Comparison of ENCODE assay signal across 22 cellular contexts in the genomic region with DNA sequence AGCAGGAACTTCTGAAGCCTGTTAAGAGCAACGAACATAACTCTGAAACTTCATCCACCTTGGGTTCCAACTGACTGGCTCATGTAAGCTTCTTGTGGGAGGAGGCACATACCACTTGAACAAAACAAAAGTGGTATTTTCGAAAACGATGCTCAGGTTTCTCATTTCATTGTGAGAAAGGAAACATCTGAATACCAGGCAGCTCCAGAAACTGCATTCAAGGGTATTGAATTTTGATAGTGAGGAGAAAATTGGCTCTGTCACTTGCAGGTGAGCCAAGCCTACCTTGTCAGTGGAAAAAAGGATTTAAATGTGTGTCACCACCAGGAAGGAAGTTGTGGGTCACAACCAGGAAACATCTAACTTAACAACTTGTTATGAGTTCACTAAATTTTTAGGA.
A peak's percentile ranks its signal among the peaks of the same experiment; 100 is the strongest.
DNase-seq lines count a peak whose midpoint lies in the region; ATAC-seq, FAIRE-seq and TF ChIP-seq lines count a peak whose summit lies in the region.
"Had no signal": no experiment of that assay in that cellular context is flagged by ENCODE, and none has a peak within 500 bp of the region (broad histone marks: within the 10 kb centered on the region; RNA-seq: fewer than 3 reads in every experiment).

No MANE protein-coding gene starts in this region.

- peak overlapping the region; percentile 29 for H3K27ac Mint-ChIP-seq in T-helper 2 cell treated with Interferon-gamma antibody and Interleukin-4, amounts not matched to agents 5 μg/mL and 100 μg/mL, for 36 hours
- no peak overlapping the region for H3K27ac Mint-ChIP-seq in WTC11

- H3K4me1 Mint-ChIP-seq in T-helper 2 cell treated with Interferon-gamma antibody and Interleukin-4, amounts not matched to agents 5 μg/mL and 100 μg/mL, for 36 hours (ENCODE audit: low read depth): peaks cover 59% of the 10 kb centered on the region
- no peaks in the 10 kb centered on the region for H3K4me1 Mint-ChIP-seq in WTC11

- no peaks in the 10 kb centered on the region for H3K27me3 ChIP-seq in BLaER1 treated with 17β-estradiol and CSF1 and Interleukin-3, amounts not matched to agents 10 nM and 100 nM
- peaks cover 3% of the 10 kb centered on the region for H3K27me3 ChIP-seq in bronchial epithelial cell (ENCODE audit: control insufficient read depth, insufficient read depth, low read length)
- H3K27me3 ChIP-seq in adrenal gland: no peaks in the 10 kb centered on the region
- H3K27me3 ChIP-seq: Peyer's patch, SJSA1 had no signal

- CTCF ChIA-PET in WTC11 (lab: Charles Lee): no interaction called here
- CTCF ChIA-PET in GM10248 (lab: Yijun Ruan, JAX): no interaction called here

- H3K9ac ChIP-seq in BLaER1 treated with 17β-estradiol and CSF1 and Interleukin-3, amounts not matched to agents 10 nM and 100 nM: no peak overlapping the region

- peak overlapping the region; percentile 18 for H3K4me3 Mint-ChIP-seq in T-helper 2 cell treated with Interferon-gamma antibody and Interleukin-4, amounts not matched to agents 5 μg/mL and 100 μg/mL, for 36 hours
- H3K4me3 Mint-ChIP-seq in WTC11: no peak overlapping the region

- ATAC-seq in WTC11: no peak
- ATAC-seq: left cardiac atrium had no signal

- H3K4me1 ChIP-seq in BLaER1 treated with 17β-estradiol and CSF1 and Interleukin-3, amounts not matched to agents 10 nM and 100 nM: peaks cover 0 to 26% (median 9%) of the 10 kb centered on the region in 10 experiments; a peak in 13 of 20 replicates
- no peaks in the 10 kb centered on the region for H3K4me1 ChIP-seq in adrenal gland (replicated peaks in 1 of 2)
- H3K4me1 ChIP-seq: Caco-2, Peyer's patch, SJSA1 had no signal

- H3K4me3 ChIP-seq in BLaER1 treated with 17β-estradiol and CSF1 and Interleukin-3, amounts not matched to agents 10 nM and 100 nM: no peak overlapping the region
- no peak overlapping the region for H3K4me3 ChIP-seq in bronchial epithelial cell (ENCODE audit: low read depth, low read length)
- H3K4me3 ChIP-seq in adrenal gland: no peak overlapping the region
- H3K4me3 ChIP-seq: Peyer's patch, SJSA1 had no signal

- peaks cover 14% of the 10 kb centered on the region for H3K36me3 Mint-ChIP-seq in T-helper 2 cell treated with Interferon-gamma antibody and Interleukin-4, amounts not matched to agents 5 μg/mL and 100 μg/mL, for 36 hours (ENCODE audit: low read depth)
- no peaks in the 10 kb centered on the region for H3K36me3 Mint-ChIP-seq in WTC11

- DNase-seq in NCI-H2107 treated with DMSO at 0.1 percent for 48 hours (lab: John Stamatoyannopoulos, UW; ENCODE audit: unreplicated experiment) (peak; percentile 10), NCI-H2107 (lab: John Stamatoyannopoulos, UW) (no peak), bronchial epithelial cell (ENCODE audit: low read depth) (no peak), adrenal gland (no peak), WTC11 (ENCODE audit: low spot score) (no peak), GM10248 (ENCODE audit: extremely low spot score) (no peak)
- no peak for DNase-seq in T-helper 2 cell treated with Interferon-gamma antibody and Interleukin-4, amounts not matched to agents 5 μg/mL and 100 μg/mL, for 36 hours (ENCODE audit: low spot score)
- DNase-seq: anterior cingulate cortex, Caco-2, caudate nucleus, dermis blood vessel endothelial cell, head of caudate nucleus, left cardiac atrium, mesenchymal stem cell, MV-4-11, NCI-H187 treated with DMSO at 0.1 percent for 48 hours, NCI-H446 treated with DMSO at 0.1 percent for 48 hours, Peyer's patch, trophoblast cell had no signal

- no peaks in the 10 kb centered on the region for H3K27me3 Mint-ChIP-seq in T-helper 2 cell treated with Interferon-gamma antibody and Interleukin-4, amounts not matched to agents 5 μg/mL and 100 μg/mL, for 36 hours (ENCODE audit: low read depth)
- H3K27me3 Mint-ChIP-seq in WTC11 (ENCODE audit: low read depth): no peaks in the 10 kb centered on the region

- no peaks in the 10 kb centered on the region for H3K36me3 ChIP-seq in BLaER1 treated with 17β-estradiol and CSF1 and Interleukin-3, amounts not matched to agents 10 nM and 100 nM
- H3K36me3 ChIP-seq in bronchial epithelial cell (ENCODE audit: control insufficient read depth, insufficient read depth, low read length) (no peaks in the 10 kb centered on the region), adrenal gland (replicated peaks in 1 of 2) (no peaks in the 10 kb centered on the region)
- H3K36me3 ChIP-seq: Peyer's patch, SJSA1 had no signal

- peaks cover 17% of the 10 kb centered on the region for H3K9me3 Mint-ChIP-seq in T-helper 2 cell treated with Interferon-gamma antibody and Interleukin-4, amounts not matched to agents 5 μg/mL and 100 μg/mL, for 36 hours
- peaks cover 15% of the 10 kb centered on the region for H3K9me3 Mint-ChIP-seq in WTC11

- H3K27ac ChIP-seq in BLaER1 treated with 17β-estradiol and CSF1 and Interleukin-3, amounts not matched to agents 10 nM and 100 nM: no peak overlapping the region
- H3K27ac ChIP-seq in adrenal gland: no peak overlapping the region
- H3K27ac ChIP-seq: 22Rv1, Peyer's patch, SJSA1 had no signal

- no peak for TF ChIP-seq POLR2A in adrenal gland (IDR thresholded peaks at IDR 0.05)

- TF ChIP-seq CTCF in bronchial epithelial cell (IDR thresholded peaks at IDR 0.05; ENCODE audit: insufficient read depth, low read length, severe bottlenecking) (no peak), adrenal gland (IDR thresholded peaks at IDR 0.05) (no peak), WTC11 (IDR thresholded peaks at IDR 0.05) (no peak), GM10248 (IDR thresholded peaks at IDR 0.05; ENCODE audit: control extremely low read depth, extremely low read depth, low read depth, missing control alignments) (no peak)

- POLR2A ChIA-PET in WTC11 (lab: Charles Lee) (no interaction called here), GM10248 (lab: Yijun Ruan, JAX) (no interaction called here)

- H3K4me2 ChIP-seq in BLaER1 treated with 17β-estradiol and CSF1 and Interleukin-3, amounts not matched to agents 10 nM and 100 nM: peak overlapping the region in 7 of 11 experiments; percentile 1 to 32 (median 5); a peak in 3 of 22 replicates

- WGBS in adrenal gland, 4 donors: 50 to 78% (median 68%) methylated on average over 3 of the region's 3 CpGs

- intact Hi-C loops in adrenal gland (cut with DNase I): no loop called here

- peaks cover 0 to 14% (median 8%) of the 10 kb centered on the region in 11 experiments; a peak in 10 of 22 replicates for H3K9me3 ChIP-seq in BLaER1 treated with 17β-estradiol and CSF1 and Interleukin-3, amounts not matched to agents 10 nM and 100 nM (replicated peaks in 1 of 11)
- H3K9me3 ChIP-seq in adrenal gland (replicated peaks in 1 of 3): no peaks in the 10 kb centered on the region
- H3K9me3 ChIP-seq: Caco-2, Peyer's patch, SJSA1 had no signal

- FAIRE-seq in bronchial epithelial cell (lab: Jason Lieb, UNC): peak; percentile 47

- H4K20me1 ChIP-seq in BLaER1 treated with 17β-estradiol and CSF1 and Interleukin-3, amounts not matched to agents 10 nM and 100 nM: no peaks in the 10 kb centered on the region

TF ChIP-seq in WTC11, 78 proteins besides CTCF, POLR2A, EP300 and RAD21 (continues in another document):
- TF ChIP-seq ERG (CRISPR knock-in tag; IDR thresholded peaks at IDR 0.05): no peak
- TF ChIP-seq JUN (CRISPR knock-in tag; IDR thresholded peaks at IDR 0.05): no peak
- TF ChIP-seq NR1H2 (CRISPR knock-in tag; IDR thresholded peaks at IDR 0.05): no peak
- TF ChIP-seq ZNF396 (CRISPR knock-in tag; IDR thresholded peaks at IDR 0.05; ENCODE audit: borderline replicate concordance): no peak
- TF ChIP-seq OVOL2 (CRISPR knock-in tag; IDR thresholded peaks at IDR 0.05; ENCODE audit: borderline replicate concordance): no peak
- no peak for TF ChIP-seq ZBTB21 (CRISPR knock-in tag; IDR thresholded peaks at IDR 0.05; ENCODE audit: borderline replicate concordance)
- no peak for TF ChIP-seq ETV6 (CRISPR knock-in tag; IDR thresholded peaks at IDR 0.05)
- no peak for TF ChIP-seq USF2 (CRISPR knock-in tag; IDR thresholded peaks at IDR 0.05)
- TF ChIP-seq PRRX2 (CRISPR knock-in tag; IDR thresholded peaks at IDR 0.05): no peak
- no peak for TF ChIP-seq IRF1 (CRISPR knock-in tag; IDR thresholded peaks at IDR 0.05)
- no peak for TF ChIP-seq RELA (CRISPR knock-in tag; IDR thresholded peaks at IDR 0.05; ENCODE audit: borderline replicate concordance)
- TF ChIP-seq ZNF138 (CRISPR knock-in tag; conservative IDR thresholded peaks at IDR 0.05): no peak
- no peak for TF ChIP-seq GTF2I (CRISPR knock-in tag; conservative IDR thresholded peaks at IDR 0.05)
- TF ChIP-seq FOXJ3 (CRISPR knock-in tag; IDR thresholded peaks at IDR 0.05; ENCODE audit: borderline replicate concordance): no peak
